1 cellular context compared by ENCODE assay signal in genomic region chr6:30344868-30345671, GRCh38.
TF ChIP-seq lines count a peak whose summit lies in the region.

RPP21 (plus strand) TSS chr6:30345156; CDS start chr6:30345172, 16 bp downstream.

TF ChIP-seq in K562, 482 proteins besides CTCF, POLR2A, EP300 and RAD21 (continued from another document and continues in another):
- TF ChIP-seq MBD1 (CRISPR knock-in tag; IDR thresholded peaks at IDR 0.05): no peak
- TF ChIP-seq CC2D1A (IDR thresholded peaks at IDR 0.05): no peak
- no peak for TF ChIP-seq ZNF695 (CRISPR knock-in tag; IDR thresholded peaks at IDR 0.05)
- 0 out of 2 replicates have a peak, but pooled peaks have one; percentile 19 for TF ChIP-seq FOXK1 (CRISPR knock-in tag; IDR thresholded peaks at IDR 0.05; ENCODE audit: borderline replicate concordance)
- TF ChIP-seq, protein P1, sequence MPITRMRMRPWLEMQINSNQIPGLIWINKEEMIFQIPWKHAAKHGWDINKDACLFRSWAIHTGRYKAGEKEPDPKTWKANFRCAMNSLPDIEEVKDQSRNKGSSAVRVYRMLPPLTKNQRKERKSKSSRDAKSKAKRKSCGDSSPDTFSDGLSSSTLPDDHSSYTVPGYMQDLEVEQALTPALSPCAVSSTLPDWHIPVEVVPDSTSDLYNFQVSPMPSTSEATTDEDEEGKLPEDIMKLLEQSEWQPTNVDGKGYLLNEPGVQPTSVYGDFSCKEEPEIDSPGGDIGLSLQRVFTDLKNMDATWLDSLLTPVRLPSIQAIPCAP (CRISPR knock-in tag; IDR thresholded peaks at IDR 0.05; ENCODE audit: borderline replicate concordance): no peak
- TF ChIP-seq, protein P2, sequence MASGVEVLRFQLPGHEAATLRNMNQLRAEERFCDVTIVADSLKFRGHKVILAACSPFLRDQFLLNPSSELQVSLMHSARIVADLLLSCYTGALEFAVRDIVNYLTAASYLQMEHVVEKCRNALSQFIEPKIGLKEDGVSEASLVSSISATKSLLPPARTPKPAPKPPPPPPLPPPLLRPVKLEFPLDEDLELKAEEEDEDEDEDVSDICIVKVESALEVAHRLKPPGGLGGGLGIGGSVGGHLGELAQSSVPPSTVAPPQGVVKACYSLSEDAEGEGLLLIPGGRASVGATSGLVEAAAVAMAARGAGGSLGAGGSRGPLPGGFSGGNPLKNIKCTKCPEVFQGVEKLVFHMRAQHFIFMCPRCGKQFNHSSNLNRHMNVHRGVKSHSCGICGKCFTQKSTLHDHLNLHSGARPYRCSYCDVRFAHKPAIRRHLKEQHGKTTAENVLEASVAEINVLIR (CRISPR knock-in tag; IDR thresholded peaks at IDR 0.05): no peak
- TF ChIP-seq SRSF1 (IDR thresholded peaks at IDR 0.05; ENCODE audit: low read depth, low read length): no peak
- no peak for TF ChIP-seq ATF2 (CRISPR knock-in tag; IDR thresholded peaks at IDR 0.05)
- TF ChIP-seq ARID1B (IDR thresholded peaks at IDR 0.05): no peak
- TF ChIP-seq, protein P3, sequence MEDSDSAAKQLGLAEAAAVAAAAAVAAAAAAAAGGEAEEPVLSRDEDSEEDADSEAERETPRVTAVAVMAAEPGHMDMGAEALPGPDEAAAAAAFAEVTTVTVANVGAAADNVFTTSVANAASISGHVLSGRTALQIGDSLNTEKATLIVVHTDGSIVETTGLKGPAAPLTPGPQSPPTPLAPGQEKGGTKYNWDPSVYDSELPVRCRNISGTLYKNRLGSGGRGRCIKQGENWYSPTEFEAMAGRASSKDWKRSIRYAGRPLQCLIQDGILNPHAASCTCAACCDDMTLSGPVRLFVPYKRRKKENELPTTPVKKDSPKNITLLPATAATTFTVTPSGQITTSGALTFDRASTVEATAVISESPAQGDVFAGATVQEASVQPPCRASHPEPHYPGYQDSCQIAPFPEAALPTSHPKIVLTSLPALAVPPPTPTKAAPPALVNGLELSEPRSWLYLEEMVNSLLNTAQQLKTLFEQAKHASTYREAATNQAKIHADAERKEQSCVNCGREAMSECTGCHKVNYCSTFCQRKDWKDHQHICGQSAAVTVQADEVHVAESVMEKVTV (CRISPR knock-in tag; IDR thresholded peaks at IDR 0.05): no peak
- TF ChIP-seq TCF15 (CRISPR knock-in tag; IDR thresholded peaks at IDR 0.05): no peak
- TF ChIP-seq, protein P4, sequence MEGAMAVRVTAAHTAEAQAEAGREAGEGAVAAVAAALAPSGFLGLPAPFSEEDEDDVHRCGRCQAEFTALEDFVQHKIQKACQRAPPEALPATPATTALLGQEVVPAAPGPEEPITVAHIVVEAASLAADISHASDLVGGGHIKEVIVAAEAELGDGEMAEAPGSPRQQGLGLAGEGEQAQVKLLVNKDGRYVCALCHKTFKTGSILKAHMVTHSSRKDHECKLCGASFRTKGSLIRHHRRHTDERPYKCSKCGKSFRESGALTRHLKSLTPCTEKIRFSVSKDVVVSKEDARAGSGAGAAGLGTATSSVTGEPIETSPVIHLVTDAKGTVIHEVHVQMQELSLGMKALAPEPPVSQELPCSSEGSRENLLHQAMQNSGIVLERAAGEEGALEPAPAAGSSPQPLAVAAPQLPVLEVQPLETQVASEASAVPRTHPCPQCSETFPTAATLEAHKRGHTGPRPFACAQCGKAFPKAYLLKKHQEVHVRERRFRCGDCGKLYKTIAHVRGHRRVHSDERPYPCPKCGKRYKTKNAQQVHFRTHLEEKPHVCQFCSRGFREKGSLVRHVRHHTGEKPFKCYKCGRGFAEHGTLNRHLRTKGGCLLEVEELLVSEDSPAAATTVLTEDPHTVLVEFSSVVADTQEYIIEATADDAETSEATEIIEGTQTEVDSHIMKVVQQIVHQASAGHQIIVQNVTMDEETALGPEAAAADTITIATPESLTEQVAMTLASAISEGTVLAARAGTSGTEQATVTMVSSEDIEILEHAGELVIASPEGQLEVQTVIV (CRISPR knock-in tag; IDR thresholded peaks at IDR 0.05; ENCODE audit: borderline replicate concordance): no peak
- no peak for TF ChIP-seq ZNF696 (CRISPR knock-in tag; conservative IDR thresholded peaks at IDR 0.05)
- TF ChIP-seq HOXB6 (CRISPR knock-in tag; IDR thresholded peaks at IDR 0.05; ENCODE audit: borderline replicate concordance): no peak
- TF ChIP-seq MYBL2 (IDR thresholded peaks at IDR 0.05; ENCODE audit: low read depth): no peak
- no peak for TF ChIP-seq MYBL2 (CRISPR knock-in tag; IDR thresholded peaks at IDR 0.05; ENCODE audit: borderline replicate concordance)
- TF ChIP-seq ARID3A (IDR thresholded peaks at IDR 0.05; ENCODE audit: borderline replicate concordance, low read depth, low read length): no peak
- no peak for TF ChIP-seq ZNF785 (CRISPR knock-in tag; IDR thresholded peaks at IDR 0.05)
- TF ChIP-seq TAL1 (IDR thresholded peaks at IDR 0.05): no peak
- TF ChIP-seq E2F3 (CRISPR knock-in tag; IDR thresholded peaks at IDR 0.05): peak; percentile 60; the same call in 1 of the 2 replicates
- no peak for TF ChIP-seq BRD9 (IDR thresholded peaks at IDR 0.05; ENCODE audit: low read depth, partially characterized antibody)
- TF ChIP-seq ZKSCAN1 (IDR thresholded peaks at IDR 0.05; ENCODE audit: low read depth, low read length): no peak
- TF ChIP-seq SMAD4 (CRISPR knock-in tag; conservative IDR thresholded peaks at IDR 0.05): peak; percentile 50; the same call in 1 of the 2 replicates
- 0 out of 2 replicates have a peak, but pooled peaks have one; percentile 23 for TF ChIP-seq SMC3 (conservative IDR thresholded peaks at IDR 0.05; ENCODE audit: insufficient read depth, low read depth, low read length)
- peak; percentile 93 for TF ChIP-seq TAF1 (IDR thresholded peaks at IDR 0.05; ENCODE audit: control insufficient read depth, extremely low read depth, insufficient read depth, low read length, severe bottlenecking)
- TF ChIP-seq ZNF77 (CRISPR knock-in tag; IDR thresholded peaks at IDR 0.05): no peak
- TF ChIP-seq NR3C1 (CRISPR knock-in tag; IDR thresholded peaks at IDR 0.05): no peak
- TF ChIP-seq, protein P5, sequence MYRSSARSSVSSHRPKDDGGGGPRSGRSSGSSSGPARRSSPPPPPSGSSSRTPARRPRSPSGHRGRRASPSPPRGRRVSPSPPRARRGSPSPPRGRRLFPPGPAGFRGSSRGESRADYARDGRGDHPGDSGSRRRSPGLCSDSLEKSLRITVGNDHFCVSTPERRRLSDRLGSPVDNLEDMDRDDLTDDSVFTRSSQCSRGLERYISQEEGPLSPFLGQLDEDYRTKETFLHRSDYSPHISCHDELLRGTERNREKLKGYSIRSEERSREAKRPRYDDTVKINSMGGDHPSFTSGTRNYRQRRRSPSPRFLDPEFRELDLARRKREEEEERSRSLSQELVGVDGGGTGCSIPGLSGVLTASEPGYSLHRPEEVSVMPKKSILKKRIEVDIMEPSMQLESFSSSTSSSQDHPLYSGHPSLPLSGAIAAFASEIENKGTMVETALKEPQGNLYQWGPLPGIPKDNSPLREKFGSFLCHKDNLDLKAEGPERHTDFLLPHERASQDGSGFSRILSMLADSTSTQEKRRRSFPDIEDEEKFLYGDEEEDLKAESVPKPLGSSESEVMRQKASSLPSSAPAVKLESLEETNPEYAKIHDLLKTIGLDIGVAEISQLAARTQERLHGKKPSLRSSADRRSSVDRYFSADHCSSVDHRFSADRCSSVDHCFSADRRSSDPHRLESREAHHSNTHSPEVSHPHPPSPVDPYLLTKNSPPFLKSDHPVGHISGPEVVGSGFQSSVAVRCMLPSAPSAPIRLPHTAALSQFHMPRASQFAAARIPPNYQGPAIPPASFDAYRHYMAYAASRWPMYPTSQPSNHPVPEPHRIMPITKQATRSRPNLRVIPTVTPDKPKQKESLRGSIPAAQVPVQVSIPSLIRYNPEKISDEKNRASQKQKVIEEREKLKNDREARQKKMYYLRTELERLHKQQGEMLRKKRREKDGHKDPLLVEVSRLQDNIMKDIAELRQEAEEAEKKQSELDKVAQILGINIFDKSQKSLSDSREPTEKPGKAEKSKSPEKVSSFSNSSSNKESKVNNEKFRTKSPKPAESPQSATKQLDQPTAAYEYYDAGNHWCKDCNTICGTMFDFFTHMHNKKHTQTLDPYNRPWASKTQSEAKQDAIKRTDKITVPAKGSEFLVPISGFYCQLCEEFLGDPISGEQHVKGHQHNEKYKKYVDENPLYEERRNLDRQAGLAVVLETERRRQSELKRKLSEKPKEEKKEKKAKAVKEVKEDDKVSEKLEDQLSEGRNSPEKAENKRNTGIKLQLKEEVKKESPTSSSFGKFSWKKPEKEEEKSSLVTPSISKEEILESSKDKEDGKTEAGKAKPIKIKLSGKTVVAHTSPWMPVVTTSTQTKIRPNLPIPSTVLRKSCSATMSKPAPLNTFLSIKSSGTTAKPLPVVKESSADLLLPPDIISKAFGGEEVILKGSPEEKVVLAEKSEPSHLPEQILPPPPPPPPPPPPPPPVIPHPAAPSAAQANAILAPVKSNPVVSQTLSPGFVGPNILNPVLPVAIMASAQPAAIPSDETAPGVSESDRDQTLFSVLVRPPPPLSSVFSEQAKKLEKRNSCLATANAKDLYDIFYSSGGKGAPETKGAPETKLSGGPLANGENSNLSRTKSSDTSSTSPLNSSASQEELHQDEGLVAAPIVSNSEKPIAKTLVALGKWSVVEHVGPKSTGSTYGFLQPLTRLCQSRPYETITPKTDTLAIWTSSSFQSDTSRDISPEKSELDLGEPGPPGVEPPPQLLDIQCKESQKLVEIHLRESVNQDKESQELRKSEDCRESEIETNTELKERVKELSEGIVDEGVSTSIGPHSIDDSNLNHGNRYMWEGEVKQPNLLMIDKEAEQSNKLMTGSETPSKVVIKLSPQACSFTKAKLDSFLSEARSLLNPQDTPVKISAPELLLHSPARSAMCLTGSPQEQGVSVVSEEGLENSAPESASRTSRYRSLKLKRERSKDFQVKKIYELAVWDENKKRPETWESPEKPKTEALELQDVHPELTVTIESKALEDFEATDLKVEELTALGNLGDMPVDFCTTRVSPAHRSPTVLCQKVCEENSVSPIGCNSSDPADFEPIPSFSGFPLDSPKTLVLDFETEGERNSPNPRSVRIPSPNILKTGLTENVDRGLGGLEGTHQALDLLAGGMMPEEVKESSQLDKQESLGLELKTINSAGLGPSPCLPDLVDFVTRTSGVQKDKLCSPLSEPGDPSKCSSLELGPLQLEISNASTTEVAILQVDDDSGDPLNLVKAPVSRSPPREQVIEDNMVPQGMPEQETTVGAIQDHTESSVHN (IDR thresholded peaks at IDR 0.05; ENCODE audit: borderline replicate concordance in 1 of 2, low read depth in 1 of 2): no peak
- TF ChIP-seq STAT5A (IDR thresholded peaks at IDR 0.05; ENCODE audit: borderline replicate concordance, low read length): no peak
- peak; percentile 72 for TF ChIP-seq ZEB2 (IDR thresholded peaks at IDR 0.05)
- 0 out of 2 replicates have a peak, but pooled peaks have one; percentile 24 for TF ChIP-seq CBFB (CRISPR knock-in tag; IDR thresholded peaks at IDR 0.05)
- TF ChIP-seq ARID3B (CRISPR knock-in tag; IDR thresholded peaks at IDR 0.05; ENCODE audit: borderline replicate concordance): peak; percentile 78; the same call in 1 of the 2 replicates
- TF ChIP-seq NR4A1 (CRISPR knock-in tag; IDR thresholded peaks at IDR 0.05): peak; percentile 87; the same call in 1 of the 2 replicates
- TF ChIP-seq NR4A1 (tag; IDR thresholded peaks at IDR 0.05): no peak
- TF ChIP-seq ZNF551 (CRISPR knock-in tag; IDR thresholded peaks at IDR 0.05): no peak
